ENCODE assay signal across 1 cellular context in genomic region chr16:85302018-85302847, GRCh38.
A peak's percentile ranks its signal among the peaks of the same experiment; 100 is the strongest.
TF ChIP-seq lines count a peak whose summit lies in the region.

No MANE protein-coding gene starts in this region.

TF ChIP-seq in K562, 482 proteins besides CTCF, POLR2A, EP300 and RAD21 (continued from another document):
- TF ChIP-seq CEBPZ (IDR thresholded peaks at IDR 0.05; ENCODE audit: borderline replicate concordance, low read depth, low read length) (no peak), RBM14 (IDR thresholded peaks at IDR 0.05; ENCODE audit: borderline replicate concordance, insufficient read depth, low read depth, low read length) (no peak), ZNF408 (CRISPR knock-in tag; IDR thresholded peaks at IDR 0.05; ENCODE audit: low read depth) (no peak), ZNF449 (CRISPR knock-in tag; IDR thresholded peaks at IDR 0.05) (0 out of 2 replicates have a peak, but pooled peaks have one; percentile 3), THRB (CRISPR knock-in tag; conservative IDR thresholded peaks at IDR 0.05) (no peak), DNMT1 (IDR thresholded peaks at IDR 0.05) (no peak), DACH1 (IDR thresholded peaks at IDR 0.05; ENCODE audit: partially characterized antibody) (peak; percentile 96), ARID2 (IDR thresholded peaks at IDR 0.05) (no peak), E2F1 (CRISPR knock-in tag; IDR thresholded peaks at IDR 0.05) (no peak; the same call in 1 of the 2 replicates), POLR3G (IDR thresholded peaks at IDR 0.05; ENCODE audit: extremely low read depth, insufficient read length, insufficient replicate concordance) (no peak), SUPT5H (IDR thresholded peaks at IDR 0.05) (no peak), IRF2 (CRISPR knock-in tag; IDR thresholded peaks at IDR 0.05) (no peak), XRCC3 (IDR thresholded peaks at IDR 0.05) (no peak), TCF7L2 (IDR thresholded peaks at IDR 0.05; ENCODE audit: low read depth, low read length) (no peak), ZNF76 (CRISPR knock-in tag; IDR thresholded peaks at IDR 0.05; ENCODE audit: borderline replicate concordance) (no peak), HDAC1 (IDR thresholded peaks at IDR 0.05) (peak in 1 of 2 experiments; percentile 87; a peak in 2 of 4 replicates), ZNF140 (CRISPR knock-in tag; IDR thresholded peaks at IDR 0.05) (no peak), NEUROD1 (IDR thresholded peaks at IDR 0.05; ENCODE audit: borderline replicate concordance, low read depth, low read length, partially characterized antibody) (peak; percentile 74), HMG20B (CRISPR knock-in tag; IDR thresholded peaks at IDR 0.05) (no peak), ZFX (CRISPR knock-in tag; IDR thresholded peaks at IDR 0.05) (peak; percentile 55), SLC30A9 (CRISPR knock-in tag; IDR thresholded peaks at IDR 0.05) (no peak), SETDB1 (IDR thresholded peaks at IDR 0.05; ENCODE audit: low read length) (no peak), SNIP1 (IDR thresholded peaks at IDR 0.05; ENCODE audit: low read depth) (no peak), SREBF1 (IDR thresholded peaks at IDR 0.05; ENCODE audit: borderline replicate concordance, low read depth, low read length) (no peak)
- TF ChIP-seq, protein P1, sequence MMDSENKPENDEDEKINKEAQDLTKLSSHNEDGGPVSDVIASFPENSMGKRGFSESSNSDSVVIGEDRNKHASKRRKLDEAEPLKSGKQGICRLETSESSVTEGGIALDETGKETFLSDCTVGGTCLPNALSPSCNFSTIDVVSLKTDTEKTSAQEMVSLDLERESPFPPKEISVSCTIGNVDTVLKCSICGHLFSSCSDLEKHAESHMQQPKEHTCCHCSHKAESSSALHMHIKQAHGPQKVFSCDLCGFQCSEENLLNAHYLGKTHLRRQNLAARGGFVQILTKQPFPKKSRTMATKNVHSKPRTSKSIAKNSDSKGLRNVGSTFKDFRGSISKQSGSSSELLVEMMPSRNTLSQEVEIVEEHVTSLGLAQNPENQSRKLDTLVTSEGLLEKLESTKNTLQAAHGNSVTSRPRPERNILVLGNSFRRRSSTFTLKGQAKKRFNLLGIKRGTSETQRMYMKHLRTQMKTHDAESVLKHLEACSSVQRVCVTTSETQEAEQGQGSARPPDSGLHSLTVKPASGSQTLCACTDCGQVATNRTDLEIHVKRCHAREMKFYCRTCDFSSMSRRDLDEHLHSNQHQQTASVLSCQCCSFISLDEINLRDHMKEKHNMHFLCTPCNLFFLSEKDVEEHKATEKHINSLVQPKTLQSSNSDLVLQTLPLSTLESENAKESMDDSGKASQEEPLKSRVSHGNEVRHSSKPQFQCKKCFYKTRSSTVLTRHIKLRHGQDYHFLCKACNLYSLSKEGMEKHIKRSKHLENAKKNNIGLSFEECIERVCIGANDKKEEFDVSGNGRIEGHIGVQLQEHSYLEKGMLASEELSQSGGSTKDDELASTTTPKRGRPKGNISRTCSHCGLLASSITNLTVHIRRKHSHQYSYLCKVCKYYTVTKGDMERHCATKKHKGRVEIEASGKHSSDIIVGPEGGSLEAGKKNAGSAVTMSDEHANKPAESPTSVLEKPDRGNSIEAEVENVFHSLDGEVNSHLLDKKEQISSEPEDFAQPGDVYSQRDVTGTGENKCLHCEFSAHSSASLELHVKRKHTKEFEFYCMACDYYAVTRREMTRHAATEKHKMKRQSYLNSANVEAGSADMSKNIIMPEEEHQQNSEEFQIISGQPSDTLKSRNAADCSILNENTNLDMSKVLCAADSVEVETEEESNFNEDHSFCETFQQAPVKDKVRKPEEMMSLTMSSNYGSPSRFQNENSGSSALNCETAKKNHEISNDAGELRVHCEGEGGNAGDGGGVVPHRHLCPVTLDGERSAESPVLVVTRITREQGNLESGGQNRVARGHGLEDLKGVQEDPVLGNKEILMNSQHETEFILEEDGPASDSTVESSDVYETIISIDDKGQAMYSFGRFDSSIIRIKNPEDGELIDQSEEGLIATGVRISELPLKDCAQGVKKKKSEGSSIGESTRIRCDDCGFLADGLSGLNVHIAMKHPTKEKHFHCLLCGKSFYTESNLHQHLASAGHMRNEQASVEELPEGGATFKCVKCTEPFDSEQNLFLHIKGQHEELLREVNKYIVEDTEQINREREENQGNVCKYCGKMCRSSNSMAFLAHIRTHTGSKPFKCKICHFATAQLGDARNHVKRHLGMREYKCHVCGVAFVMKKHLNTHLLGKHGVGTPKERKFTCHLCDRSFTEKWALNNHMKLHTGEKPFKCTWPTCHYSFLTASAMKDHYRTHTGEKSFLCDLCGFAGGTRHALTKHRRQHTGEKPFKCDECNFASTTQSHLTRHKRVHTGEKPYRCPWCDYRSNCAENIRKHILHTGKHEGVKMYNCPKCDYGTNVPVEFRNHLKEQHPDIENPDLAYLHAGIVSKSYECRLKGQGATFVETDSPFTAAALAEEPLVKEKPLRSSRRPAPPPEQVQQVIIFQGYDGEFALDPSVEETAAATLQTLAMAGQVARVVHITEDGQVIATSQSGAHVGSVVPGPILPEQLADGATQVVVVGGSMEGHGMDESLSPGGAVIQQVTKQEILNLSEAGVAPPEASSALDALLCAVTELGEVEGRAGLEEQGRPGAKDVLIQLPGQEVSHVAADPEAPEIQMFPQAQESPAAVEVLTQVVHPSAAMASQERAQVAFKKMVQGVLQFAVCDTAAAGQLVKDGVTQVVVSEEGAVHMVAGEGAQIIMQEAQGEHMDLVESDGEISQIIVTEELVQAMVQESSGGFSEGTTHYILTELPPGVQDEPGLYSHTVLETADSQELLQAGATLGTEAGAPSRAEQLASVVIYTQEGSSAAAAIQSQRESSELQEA (IDR thresholded peaks at IDR 0.05; ENCODE audit: low read depth) = no peak
- TF ChIP-seq, protein P2, sequence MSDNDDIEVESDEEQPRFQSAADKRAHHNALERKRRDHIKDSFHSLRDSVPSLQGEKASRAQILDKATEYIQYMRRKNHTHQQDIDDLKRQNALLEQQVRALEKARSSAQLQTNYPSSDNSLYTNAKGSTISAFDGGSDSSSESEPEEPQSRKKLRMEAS (CRISPR knock-in tag; IDR thresholded peaks at IDR 0.05) = peak; percentile 61; the same call in 1 of the 2 replicates
